20 cellular contexts compared by ENCODE assay signal in the genomic region with DNA sequence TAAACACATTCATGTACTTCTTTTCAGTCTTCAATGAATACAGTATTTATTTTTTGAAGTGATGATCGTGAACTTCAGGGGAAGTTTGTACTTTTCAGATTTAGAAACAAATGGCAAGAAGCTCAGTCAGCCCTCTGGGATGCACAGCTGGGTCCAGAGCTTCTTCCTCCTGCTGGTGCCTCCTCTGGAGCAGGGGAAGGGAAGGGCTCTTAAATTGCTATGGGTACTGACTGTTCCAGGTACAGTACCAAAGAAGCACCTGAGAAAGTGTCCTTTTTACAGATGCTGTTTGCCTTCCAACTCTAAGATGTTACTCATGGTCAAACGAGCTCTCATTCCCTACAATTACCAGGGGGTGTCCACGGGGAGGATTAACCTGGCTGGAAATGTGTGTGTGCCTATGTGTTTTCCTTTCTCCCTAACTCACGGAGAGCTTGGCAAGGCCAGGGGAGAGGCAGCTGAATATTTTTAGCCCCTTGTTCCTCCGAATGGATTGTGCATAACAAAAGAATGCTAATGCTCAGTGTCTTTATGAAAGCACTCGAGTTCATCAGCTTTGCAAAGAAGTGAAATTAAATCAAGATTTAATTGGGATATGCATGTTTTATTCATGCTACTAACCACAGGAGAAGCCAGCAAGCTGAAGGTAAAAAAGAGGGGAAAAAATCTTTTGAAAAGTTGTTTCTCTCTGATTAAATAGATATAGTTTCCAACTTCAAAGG.
"Had no signal": no experiment of that assay in that cellular context is flagged by ENCODE, and none has a peak within 500 bp of the region (broad histone marks: within the 10 kb centered on the region; RNA-seq: fewer than 3 reads in every experiment).

No MANE protein-coding gene starts in this region.

- H3K36me3 ChIP-seq: ascending aorta had no signal

- ATAC-seq: activated naive CD4-positive, alpha-beta T cell treated with anti-CD3 and anti-CD28 coated beads, Interleukin-2, amount 50 U/mL, for 72 hours; activated naive CD8-positive, alpha-beta T cell treated with anti-CD3 and anti-CD28 coated beads, Interleukin-2, amount 50 U/mL, for 24 hours; activated T-cell treated with anti-CD3 and anti-CD28 coated beads, Interleukin-2, amount 50 U/mL, for 4 hours; PC-3 had no signal

- DNase-seq: activated B cell treated with CpG ODN at 0.5 μM for 24 hours; activated CD4-positive, alpha-beta memory T cell treated with anti-CD3 and anti-CD28 coated beads for 36 hours; activated CD4-positive, alpha-beta T cell treated with anti-CD3 and anti-CD28 coated beads for 1 hour; activated CD4-positive, alpha-beta T cell treated with anti-CD3 and anti-CD28 coated beads, Interleukin-2, amount 10 ng/mL, durations not matched to agents 24 days and 14 days; activated CD8-positive, alpha-beta memory T cell treated with anti-CD3 and anti-CD28 coated beads for 24 hours; activated effector memory CD4-positive, alpha-beta T cell treated with anti-CD3 and anti-CD28 coated beads, Interleukin-2, amount 50 U/mL, for 16 hours; activated naive CD4-positive, alpha-beta T cell treated with Interleukin-2 at 50 U/mL for 16 hours; activated naive CD8-positive, alpha-beta T cell treated with anti-CD3 and anti-CD28 coated beads, Interleukin-2, amount 50 U/mL, for 24 hours; activated T-cell treated with anti-CD3 and anti-CD28 coated beads, Interleukin-2, amount 50 U/mL, for 4 hours; amniotic stem cell; NCI-H1092; NCI-H1417; NCI-H1930; NCI-H345; NCI-H510A; NCI-H526 treated with DMSO at 0.1 percent for 48 hours; PC-3; SHP77 treated with DMSO at 0.1 percent for 48 hours had no signal

- H3K27me3 ChIP-seq: ascending aorta had no signal

- H3K4me3 ChIP-seq: ascending aorta had no signal

- H3K4me1 ChIP-seq: ascending aorta had no signal

- H3K27ac ChIP-seq: ascending aorta had no signal
